1 cellular context compared by ENCODE assay signal in genomic region chr14:102629011-102629444, GRCh38.
TF ChIP-seq lines count a peak whose summit lies in the region.

No MANE protein-coding gene starts in this region.

TF ChIP-seq in K562, 482 proteins besides CTCF, POLR2A, EP300 and RAD21 (continued from another document and continues in another):
- no peak for TF ChIP-seq POLR2G (IDR thresholded peaks at IDR 0.05; ENCODE audit: low read depth, low read length)
- no peak for TF ChIP-seq GATAD2B (IDR thresholded peaks at IDR 0.05; ENCODE audit: borderline replicate concordance)
- no peak for TF ChIP-seq PRPF4 (IDR thresholded peaks at IDR 0.05; ENCODE audit: insufficient read depth, low read depth, low read length, poor library complexity, severe bottlenecking)
- no peak for TF ChIP-seq NEUROD1 (IDR thresholded peaks at IDR 0.05; ENCODE audit: borderline replicate concordance, low read depth, low read length, partially characterized antibody)
- TF ChIP-seq ZNF318 (IDR thresholded peaks at IDR 0.05; ENCODE audit: borderline replicate concordance in 1 of 2, low read depth in 1 of 2): 0 out of 4 replicates have a peak, but pooled peaks of 1 of the 2 experiments have one; percentile 44
- TF ChIP-seq PCBP1 (IDR thresholded peaks at IDR 0.05; ENCODE audit: low read depth, low read length, poor library complexity, severe bottlenecking): no peak
- no peak for TF ChIP-seq CAMTA2 (CRISPR knock-in tag; conservative IDR thresholded peaks at IDR 0.05)
- TF ChIP-seq ZNF695 (CRISPR knock-in tag; IDR thresholded peaks at IDR 0.05): no peak
- TF ChIP-seq DMBX1 (CRISPR knock-in tag; IDR thresholded peaks at IDR 0.05; ENCODE audit: borderline replicate concordance): no peak
- no peak for TF ChIP-seq HNRNPH1 (optimal IDR thresholded peaks at IDR 0.05; ENCODE audit: low read depth, low read length)
- peak; percentile 60; the same call in 1 of the 2 replicates for TF ChIP-seq ELF2 (CRISPR knock-in tag; IDR thresholded peaks at IDR 0.05)
- peak; percentile 81 for TF ChIP-seq EP400 (IDR thresholded peaks at IDR 0.05)
- peak; percentile 56 for TF ChIP-seq NCOR1 (IDR thresholded peaks at IDR 0.05)
- 0 out of 4 replicates have a peak, but pooled peaks of 1 of the 2 experiments have one; percentile 11 for TF ChIP-seq KDM1A (IDR thresholded peaks at IDR 0.05)
- TF ChIP-seq L3MBTL2 (IDR thresholded peaks at IDR 0.05): peak; percentile 49; the same call in 1 of the 2 replicates
- TF ChIP-seq GABPA (tag; conservative IDR thresholded peaks at IDR 0.05; ENCODE audit: low read depth): peak; percentile 30; the same call in 1 of the 2 replicates
- peak in 1 of 2 experiments; percentile 24 for TF ChIP-seq E2F6 (IDR thresholded peaks at IDR 0.05; ENCODE audit: borderline replicate concordance in 1 of 2, extremely low read depth in 1 of 2, insufficient read depth in 1 of 2, insufficient read length in 1 of 2, low read depth in 1 of 2, low read length in 1 of 2, poor library complexity in 1 of 2, severe bottlenecking in 1 of 2)
- no peak for TF ChIP-seq RREB1 (CRISPR knock-in tag; IDR thresholded peaks at IDR 0.05)
- no peak for TF ChIP-seq HDAC8 (tag; IDR thresholded peaks at IDR 0.05)
- no peak for TF ChIP-seq XRCC5 (IDR thresholded peaks at IDR 0.05; ENCODE audit: low read depth, low read length)
- no peak for TF ChIP-seq ZNF282 (CRISPR knock-in tag; IDR thresholded peaks at IDR 0.05)
- TF ChIP-seq SREBF1 (IDR thresholded peaks at IDR 0.05; ENCODE audit: borderline replicate concordance, low read depth, low read length): no peak
- TF ChIP-seq MEF2D (tag; conservative IDR thresholded peaks at IDR 0.05; ENCODE audit: low read depth): no peak
- TF ChIP-seq CBFA2T2 (conservative IDR thresholded peaks at IDR 0.05): peak; percentile 23; the same call in 1 of the 2 replicates
- TF ChIP-seq BRD9 (IDR thresholded peaks at IDR 0.05; ENCODE audit: low read depth, partially characterized antibody): no peak
- TF ChIP-seq MITF (IDR thresholded peaks at IDR 0.05): no peak
- peak; percentile 88 for TF ChIP-seq NKRF (IDR thresholded peaks at IDR 0.05; ENCODE audit: borderline replicate concordance)
- TF ChIP-seq EHMT2 (IDR thresholded peaks at IDR 0.05): no peak
- TF ChIP-seq NCOA1 (IDR thresholded peaks at IDR 0.05; ENCODE audit: low read depth): no peak
- TF ChIP-seq GABPB1 (CRISPR knock-in tag; IDR thresholded peaks at IDR 0.05): peak; percentile 40; the same call in 1 of the 2 replicates
- TF ChIP-seq HEY1 (CRISPR knock-in tag; IDR thresholded peaks at IDR 0.05; ENCODE audit: borderline replicate concordance): no peak
- TF ChIP-seq SRSF9 (IDR thresholded peaks at IDR 0.05; ENCODE audit: borderline replicate concordance, low read depth, low read length): no peak
- no peak for TF ChIP-seq ZNF830 (CRISPR knock-in tag; IDR thresholded peaks at IDR 0.05)
- TF ChIP-seq ZBTB49 (CRISPR knock-in tag; IDR thresholded peaks at IDR 0.05; ENCODE audit: borderline replicate concordance): no peak
- no peak for TF ChIP-seq NRF1 (conservative IDR thresholded peaks at IDR 0.05 in 1 of 2, IDR thresholded peaks at IDR 0.05 in 1 of 2)
- no peak for TF ChIP-seq FIP1L1 (IDR thresholded peaks at IDR 0.05; ENCODE audit: low read depth, low read length, poor library complexity, severe bottlenecking)
- no peak for TF ChIP-seq ZNF75A (CRISPR knock-in tag; IDR thresholded peaks at IDR 0.05)
- TF ChIP-seq RBM22 (IDR thresholded peaks at IDR 0.05; ENCODE audit: low read depth, low read length, poor library complexity, severe bottlenecking): no peak
- TF ChIP-seq SRF (CRISPR knock-in tag; IDR thresholded peaks at IDR 0.05): no peak
- TF ChIP-seq FOXK2 (conservative IDR thresholded peaks at IDR 0.05 in 1 of 2, IDR thresholded peaks at IDR 0.05 in 1 of 2; ENCODE audit: low read depth in 2 of 2): peak; percentile 90 to 92
- no peak for TF ChIP-seq ZNF41 (CRISPR knock-in tag; conservative IDR thresholded peaks at IDR 0.05)
- TF ChIP-seq NBN (IDR thresholded peaks at IDR 0.05; ENCODE audit: low read depth): no peak
- peak; percentile 57 for TF ChIP-seq TAL1 (IDR thresholded peaks at IDR 0.05)
- TF ChIP-seq SMAD4 (CRISPR knock-in tag; conservative IDR thresholded peaks at IDR 0.05): no peak
- no peak for TF ChIP-seq NCOA6 (IDR thresholded peaks at IDR 0.05)
